Comparison of ENCODE assay signal across 31 cellular contexts in genomic region chr6:25829375-25829774, GRCh38. TPM values are rescaled to one million over a fixed set of nuclear protein-coding genes. Genes with fewer than 3 reads are reported as not detected.
DNase-seq lines count a peak whose midpoint lies in the region; ATAC-seq, FAIRE-seq and TF ChIP-seq lines count a peak whose summit lies in the region.
"Had no signal": no experiment of that assay in that cellular context is flagged by ENCODE, and none has a peak within 500 bp of the region (broad histone marks: within the 10 kb centered on the region; RNA-seq: fewer than 3 reads in every experiment).

No MANE protein-coding gene starts in this region.

- no peaks in the 10 kb centered on the region for H3K4me1 ChIP-seq in GM12878 (ENCODE audit: control insufficient read depth, insufficient read depth, low read length)
- no peaks in the 10 kb centered on the region for H3K4me1 ChIP-seq in pancreas
- H3K4me1 ChIP-seq: heart left ventricle, right atrium auricular region, spleen, stomach, tibial nerve had no signal

- RAD21 ChIA-PET in GM12878 (lab: Charles Lee; ENCODE audit: unreplicated experiment), result interaction anchor here (1.0 kb wide), 1 partner anchor 140 kb away, joined by 3 read pairs; no protein-coding TSS in a partner anchor

- SMC1A ChIA-PET in GM12878 (lab: Charles Lee; ENCODE audit: uncharacterized antibody, unreplicated experiment), result no interaction called here

- TF ChIP-seq EP300 in GM12878 (IDR thresholded peaks at IDR 0.05; ENCODE audit: borderline replicate concordance in 1 of 2, control insufficient read depth in 1 of 2, low read depth in 2 of 2, low read length in 2 of 2), result peak in 1 of 2 experiments; percentile 17; a peak in 1 of 4 replicates

- CTCF ChIA-PET in GM12878 (lab: Yijun Ruan, JAX), result no interaction called here

- FAIRE-seq in GM12878 (lab: Jason Lieb, UNC) (peak; percentile 86), pancreas (lab: Jason Lieb, UNC) (no peak)

- H3K9ac ChIP-seq in GM12878 (ENCODE audit: control insufficient read depth, insufficient read depth, low read length), result no peak overlapping the region
- H3K9ac ChIP-seq: GM23248 had no signal

- DNase-seq in GM13977 (ENCODE audit: low spot score) (peak; percentile 12), GM12878 (ENCODE audit: low read depth, low spot score) (peak; percentile 2), C1 segment of cervical spinal cord (lab: John Stamatoyannopoulos, UW) (no peak), pancreas (no peak), GM03348 (ENCODE audit: low spot score) (no peak)
- DNase-seq: CD8-positive, alpha-beta T cell; DMS153; GDM1; GM23248; heart left ventricle; HFFc6; IMR-90; naive thymus-derived CD8-positive, alpha-beta T cell; NCI-H1105 treated with DMSO at 0.1 percent for 48 hours; NCI-H2081; NCI-H446; spleen; stimulated activated CD4-positive, alpha-beta T cell treated with anti-CD3 and anti-CD28 coated beads, Interleukin-4, amount 100 ng/mL, for 1 hour; stomach had no signal

- TF ChIP-seq POLR2A in GM12878 (IDR thresholded peaks at IDR 0.05; ENCODE audit: low read depth, low read length), result no peak

- no peak for TF ChIP-seq RAD21 in GM12878 (IDR thresholded peaks at IDR 0.05; ENCODE audit: insufficient read depth, low read depth, low read length)

- 0% methylated on average over 1 of the region's 1 CpG for WGBS in GM12878 (ENCODE audit: insufficient coverage, insufficient replicate concordance, low lambda C conversion rate, missing lambda C conversion rate)
- WGBS in pancreas, 2 donors, result 90 to 98% methylated on average over 1 of the region's 1 CpG

- in situ Hi-C loops in GM13977 (cut with MboI; ENCODE audit: low pct_unique_long_range_greater_than_20kb, low sequenced_read_pairs, unreplicated experiment) (no loop called here), GM12878 (cut with MboI) (no loop called here)

- H3K27ac ChIP-seq in GM12878 (ENCODE audit: control insufficient read depth, insufficient read depth) (no peak overlapping the region), pancreas (no peak overlapping the region)
- H3K27ac ChIP-seq: epithelial cell of prostate, GM23248, heart left ventricle, right atrium auricular region, spleen, stomach, tibial nerve had no signal

- TF ChIP-seq CTCF in GM13977 (IDR thresholded peaks at IDR 0.05; ENCODE audit: extremely low read depth, insufficient read depth, missing control alignments) (no peak), GM12878 (IDR thresholded peaks at IDR 0.05 in 2 of 3, conservative IDR thresholded peaks at IDR 0.05 in 1 of 3; ENCODE audit: control insufficient read depth in 2 of 3, extremely low read depth in 1 of 3, insufficient read depth in 1 of 3, low read depth in 3 of 3, low read length in 3 of 3) (no peak), pancreas (IDR thresholded peaks at IDR 0.05) (no peak)

- H3K79me2 ChIP-seq in GM12878 (ENCODE audit: control insufficient read depth, insufficient read depth, low read length), result no peaks in the 10 kb centered on the region

- H3K4me3 ChIP-seq in GM12878, result no peak overlapping the region
- no peak overlapping the region for H3K4me3 ChIP-seq in pancreas
- H3K4me3 ChIP-seq: GM23248, heart left ventricle, right atrium auricular region, spleen, stomach, tibial nerve had no signal

- H3K27me3 ChIP-seq in GM12878 (replicated peaks in 1 of 2; ENCODE audit: control insufficient read depth in 2 of 2, insufficient read depth in 2 of 2, low read length in 1 of 2) (no peaks in the 10 kb centered on the region), pancreas (no peaks in the 10 kb centered on the region)
- H3K27me3 ChIP-seq: right atrium auricular region, tibial nerve had no signal

- no peaks in the 10 kb centered on the region for H4K20me1 ChIP-seq in GM12878 (ENCODE audit: control insufficient read depth, insufficient read depth)

- POLR2A ChIA-PET in GM12878 (lab: Charles Lee), result no interaction called here

- no peak overlapping the region for H2AFZ ChIP-seq in GM12878 (ENCODE audit: control insufficient read depth, low read depth, low read length)
- H2AFZ ChIP-seq: GM23248 had no signal

- H3K9me3 ChIP-seq in GM12878 (replicated peaks; ENCODE audit: control insufficient read depth, insufficient read depth, low read length), result no peaks in the 10 kb centered on the region
- H3K9me3 ChIP-seq in pancreas, result no peaks in the 10 kb centered on the region
- H3K9me3 ChIP-seq: right atrium auricular region, tibial nerve had no signal

- no TSS peak for BruUV-seq in GM12878 (replicated peaks; lab: Mats Ljungman, UMichigan)

- intact Hi-C loops in GM12878 (cut with micrococcal nuclease; ENCODE audit: unreplicated experiment) (no loop called here), pancreas (cut with DNase I) (no loop called here)

- peak; percentile 61 for ATAC-seq in GM19452 (IDR thresholded peaks at IDR 0.05; ENCODE audit: unreplicated experiment)
- ATAC-seq in HG02852 (IDR thresholded peaks at IDR 0.05; ENCODE audit: unreplicated experiment), result peak; percentile 88
- peak; percentile 55 for ATAC-seq in GM12878
- no peak for ATAC-seq in pancreas
- ATAC-seq: CD8-positive, alpha-beta T cell; heart left ventricle; left lobe of liver; naive thymus-derived CD8-positive, alpha-beta T cell; Panc1 had no signal

- H3K4me2 ChIP-seq in GM12878 (ENCODE audit: control insufficient read depth, insufficient read depth), result no peak overlapping the region

- no peaks in the 10 kb centered on the region for H3K36me3 ChIP-seq in GM12878 (ENCODE audit: control insufficient read depth in 2 of 2, insufficient read depth in 2 of 2, low read length in 1 of 2)
- no peaks in the 10 kb centered on the region for H3K36me3 ChIP-seq in pancreas
- H3K36me3 ChIP-seq: heart left ventricle, right atrium auricular region, spleen, stomach, tibial nerve had no signal

TF ChIP-seq in GM12878, 131 proteins besides CTCF, POLR2A, EP300 and RAD21 (continues in another document):
- TF ChIP-seq HSF1 (IDR thresholded peaks at IDR 0.05; ENCODE audit: low read depth, low read length) (no peak), IKZF2 (IDR thresholded peaks at IDR 0.05) (no peak; a peak in 1 of 4 replicates), MTA2 (IDR thresholded peaks at IDR 0.05; ENCODE audit: low read depth) (no peak), ZNF384 (IDR thresholded peaks at IDR 0.05; ENCODE audit: borderline replicate concordance, low read depth, low read length) (no peak), FOXM1 (IDR thresholded peaks at IDR 0.05; ENCODE audit: low read depth, low read length) (peak; percentile 79)

RNA-seq across cellular contexts. Expression of gene SLC17A1, which starts 2.5 kb away (rescaled TPM):
- not detected in 2 replicates for total RNA-seq in GM12878 (2013; cell fraction: nucleolus; rRNA removed)
- total RNA-seq in GM12878 (2014; rRNA removed), result not detected in 2 replicates
- not detected in 2 replicates for total RNA-seq in GM12878 (2014; rRNA removed; fragmentation: Illumina TruSeq; extraction: Trizol)
- not detected in 2 replicates for total RNA-seq in GM12878 (2021)
- not detected for polyA plus RNA-seq in GM12878 (2011; ENCODE audit: low read depth)
- not detected in 2 replicates for polyA plus RNA-seq in GM12878 (2011; rRNA removed)
- not detected in 2 replicates for polyA plus RNA-seq in GM12878 (2011; cell fraction: cytosol; rRNA removed)
- not detected in 2 replicates for polyA plus RNA-seq in GM12878 (2011; cell fraction: nucleus; rRNA removed)
- polyA plus RNA-seq in GM12878 (2012), result not detected in 2 replicates
- not detected in 2 replicates for polyA plus RNA-seq in GM12878 (2014; fragmentation: Illumina TruSeq; extraction: Trizol)
- not detected for polyA plus RNA-seq in GM12878 (2014; fragmentation: Nextera tagmentation; extraction: Ambion mirVana)
- not detected in 2 replicates for polyA plus RNA-seq in GM12878 (2014; rRNA removed)
- not detected for polyA plus RNA-seq in GM12878 (2016; fragmentation: Nextera tagmentation; extraction: Ambion mirVana)
- polyA minus RNA-seq in GM12878 (2011; rRNA and poly(A)+ RNA removed), result not detected in 2 replicates
- not detected in 2 replicates for polyA minus RNA-seq in GM12878 (2011; cell fraction: cytosol; rRNA and poly(A)+ RNA removed)
- polyA minus RNA-seq in GM12878 (2011; cell fraction: nucleus; rRNA and poly(A)+ RNA removed), result not detected in 2 replicates
- total RNA-seq in pancreas, result not detected
- polyA plus RNA-seq in pancreas, result under 1 TPM in 1 of 2 donors, not detected in 1; 0.16 TPM
- total RNA-seq: CD8-positive, alpha-beta T cell; chondrocyte; GM23248; heart left ventricle; HFFc6; IMR-90; naive thymus-derived CD8-positive, alpha-beta T cell; osteocyte; right atrium auricular region; SK-MEL-5; spleen; stomach; T-helper 1 cell treated with Interleukin-12 subunit alpha and Interleukin-12 subunit beta and Interleukin-4 antibody, amounts not matched to agents 30 ng/mL and 1 ng/mL, for 36 hours; tibial nerve had no signal
- polyA plus RNA-seq: adipose tissue; GM23248; heart left ventricle; IMR-90; naive thymus-derived CD8-positive, alpha-beta T cell; spleen; stomach had no signal

RNA-seq across cellular contexts. Expression of gene SLC17A3, which starts 44.7 kb away (rescaled TPM):
- total RNA-seq in GM12878 (2013; cell fraction: nucleolus; rRNA removed), result not detected in 2 replicates
- total RNA-seq in GM12878 (2014; rRNA removed) (not detected in 2 replicates), GM12878 (2014; rRNA removed; fragmentation: Illumina TruSeq; extraction: Trizol) (not detected in 2 replicates), GM12878 (2021) (not detected in 2 replicates), pancreas (not detected)
- polyA plus RNA-seq in GM12878 (2011; ENCODE audit: low read depth), result not detected
- polyA plus RNA-seq in GM12878 (2011; rRNA removed) (not detected in 2 replicates), GM12878 (2014; fragmentation: Illumina TruSeq; extraction: Trizol) (not detected in 2 replicates), GM12878 (2014; fragmentation: Nextera tagmentation; extraction: Ambion mirVana) (not detected), GM12878 (2014; rRNA removed) (not detected in 2 replicates), GM12878 (2016; fragmentation: Nextera tagmentation; extraction: Ambion mirVana) (not detected), pancreas (under 1 TPM in 1 of 2 donors, not detected in 1; 0.02 TPM)
- polyA plus RNA-seq in GM12878 (2011; cell fraction: cytosol; rRNA removed), result not detected in 2 replicates
- polyA plus RNA-seq in GM12878 (2011; cell fraction: nucleus; rRNA removed), result not detected in 2 replicates
- polyA plus RNA-seq in GM12878 (2012), result not detected in 2 replicates
- polyA minus RNA-seq in GM12878 (2011; rRNA and poly(A)+ RNA removed), result not detected in 2 replicates
- not detected in 2 replicates for polyA minus RNA-seq in GM12878 (2011; cell fraction: cytosol; rRNA and poly(A)+ RNA removed)
- not detected in 2 replicates for polyA minus RNA-seq in GM12878 (2011; cell fraction: nucleus; rRNA and poly(A)+ RNA removed)
- total RNA-seq: chondrocyte; GM23248; heart left ventricle; HFFc6; IMR-90; naive thymus-derived CD8-positive, alpha-beta T cell; osteocyte; right atrium auricular region; SK-MEL-5; spleen; stomach; tibial nerve had no signal
- polyA plus RNA-seq: adipose tissue, GM23248, heart left ventricle, IMR-90, stomach had no signal

Comparison
In these comparisons a context has a peak if more than half of its experiments do, and no peak if none do; other contexts are left out.
1. DNase-seq: peak in GM13977 (single experiment) and GM12878 (single experiment); none in C1 segment of cervical spinal cord (0 of 14), pancreas (0 of 6) and GM03348 (single experiment).
2. ATAC-seq: peak in GM19452 (single experiment), HG02852 (single experiment) and GM12878 (single experiment); none in pancreas (0 of 4).